ENCODE assay signal across 8 cellular contexts in genomic region chr2:128318776-128319456, GRCh38. TPM values are rescaled to one million over a fixed set of nuclear protein-coding genes. Genes with fewer than 3 reads are reported as not detected.
DNase-seq lines count a peak whose midpoint lies in the region; ATAC-seq, FAIRE-seq and TF ChIP-seq lines count a peak whose summit lies in the region.

A gene with protein sequence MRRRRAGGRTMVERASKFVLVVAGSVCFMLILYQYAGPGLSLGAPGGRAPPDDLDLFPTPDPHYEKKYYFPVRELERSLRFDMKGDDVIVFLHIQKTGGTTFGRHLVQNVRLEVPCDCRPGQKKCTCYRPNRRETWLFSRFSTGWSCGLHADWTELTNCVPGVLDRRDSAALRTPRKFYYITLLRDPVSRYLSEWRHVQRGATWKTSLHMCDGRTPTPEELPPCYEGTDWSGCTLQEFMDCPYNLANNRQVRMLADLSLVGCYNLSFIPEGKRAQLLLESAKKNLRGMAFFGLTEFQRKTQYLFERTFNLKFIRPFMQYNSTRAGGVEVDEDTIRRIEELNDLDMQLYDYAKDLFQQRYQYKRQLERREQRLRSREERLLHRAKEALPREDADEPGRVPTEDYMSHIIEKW (minus strand): TSS chr2:128318868. CDS start chr2:128318563, 305 bp downstream.

- H3K4me3 ChIP-seq in bronchial epithelial cell (ENCODE audit: low read depth, low read length) (peak within 1 kb of the TSS; percentile 72), smooth muscle cell (peak within 1 kb of the TSS; percentile 85)

- H3K36me3 Mint-ChIP-seq in activated B cell treated with CpG ODN at 0.5 μM for 24 hours (ENCODE audit: low read depth), result peaks cover 16% of the 10 kb centered on the region
- H3K36me3 Mint-ChIP-seq in immature natural killer cell, result no peaks in the 10 kb centered on the region

- H3K27me3 ChIP-seq in bronchial epithelial cell (ENCODE audit: control insufficient read depth, insufficient read depth, low read length) (no peaks in the 10 kb centered on the region), smooth muscle cell (ENCODE audit: low read depth) (no peaks in the 10 kb centered on the region)

- DNase-seq in NK-92 (lab: John Stamatoyannopoulos, UW; ENCODE audit: unreplicated experiment), result peak; percentile 13
- DNase-seq in NK-92 treated with Interleukin-12 subunit alpha and Interleukin-12 subunit beta, amount 100 ng/mL, for 24 hours (lab: John Stamatoyannopoulos, UW), result no peak
- peak; percentile 73 for DNase-seq in NCI-H2171 treated with DMSO at 0.1 percent for 48 hours (lab: John Stamatoyannopoulos, UW)
- peak; percentile 96 for DNase-seq in activated B cell treated with CpG ODN at 0.5 μM for 24 hours
- DNase-seq in bronchial epithelial cell (ENCODE audit: low read depth), result peak; percentile 33
- DNase-seq in immature natural killer cell, result peak; percentile 86 to 89 (median 87)
- peak; percentile 50 for DNase-seq in smooth muscle cell (lab: John Stamatoyannopoulos, UW; ENCODE audit: unreplicated experiment)

- POLR2A ChIA-PET in activated B cell treated with CpG ODN at 0.5 μM for 24 hours (lab: Charles Lee), result interaction anchor here (0.6 kb wide), 1 partner anchor 185 kb away, joined by 4 read pairs; no protein-coding TSS in a partner anchor

- H3K36me3 ChIP-seq in bronchial epithelial cell (ENCODE audit: control insufficient read depth, insufficient read depth, low read length) (peaks cover 5% of the 10 kb centered on the region), smooth muscle cell (ENCODE audit: low read depth) (no peaks in the 10 kb centered on the region)

- no peak for FAIRE-seq in bronchial epithelial cell (lab: Jason Lieb, UNC)

- peaks cover 26% of the 10 kb centered on the region for H3K79me2 ChIP-seq in smooth muscle cell (ENCODE audit: low read depth)

- CTCF ChIA-PET in activated B cell treated with CpG ODN at 0.5 μM for 24 hours (lab: Charles Lee), result no interaction called here

- H3K27me3 Mint-ChIP-seq in activated B cell treated with CpG ODN at 0.5 μM for 24 hours (no peaks in the 10 kb centered on the region), immature natural killer cell (ENCODE audit: low read depth in 3 of 3) (peaks cover 6 to 12% (median 9%) of the 10 kb centered on the region in 3 donors)

- peak within 1 kb of the TSS; percentile 97 for H2AFZ ChIP-seq in smooth muscle cell (ENCODE audit: low read depth)

- H3K9ac ChIP-seq in smooth muscle cell (ENCODE audit: low read depth), result peak within 1 kb of the TSS; percentile 51

- H3K9me3 ChIP-seq in smooth muscle cell (replicated peaks; ENCODE audit: low read depth), result no peaks in the 10 kb centered on the region

- intact Hi-C loops in activated B cell treated with CpG ODN at 0.5 μM for 24 hours (cut with micrococcal nuclease), result loop anchor here (2.0 to 10.0 kb wide), 6 partner anchors 87 to 1863 kb away; partner anchors contain the start of genes MZT2B, SMPD4 and UGGT1

- H4K20me1 ChIP-seq in smooth muscle cell (ENCODE audit: low read depth), result peaks cover 40% of the 10 kb centered on the region

- H3K4me3 Mint-ChIP-seq in activated B cell treated with CpG ODN at 0.5 μM for 24 hours (peak within 1 kb of the TSS; percentile 92), immature natural killer cell (peak within 1 kb of the TSS; percentile 81 to 90 (median 89))

- WGBS in smooth muscle cell (ENCODE audit: low lambda C conversion rate), result 5% methylated on average over 35 of the region's 84 CpGs

- H3F3A ChIP-seq in smooth muscle cell (ENCODE audit: low read depth), result no peaks in the 10 kb centered on the region

- peak; percentile 50 for ATAC-seq in HG02973 (IDR thresholded peaks at IDR 0.05; ENCODE audit: unreplicated experiment)
- peak; percentile 73 for ATAC-seq in activated B cell treated with CpG ODN at 0.5 μM for 24 hours (ENCODE audit: low read depth)

- H3K4me1 ChIP-seq in smooth muscle cell (ENCODE audit: low read depth), result peaks cover 28% of the 10 kb centered on the region

- H3K4me1 Mint-ChIP-seq in activated B cell treated with CpG ODN at 0.5 μM for 24 hours (peaks cover 36% of the 10 kb centered on the region), immature natural killer cell (peaks cover 36 to 50% of the 10 kb centered on the region in 2 donors)

- no peak within 1 kb of the TSS for H3K27ac ChIP-seq in smooth muscle cell (ENCODE audit: low read depth)

- H3K27ac Mint-ChIP-seq in activated B cell treated with CpG ODN at 0.5 μM for 24 hours, result peak within 1 kb of the TSS; percentile 85
- peak within 1 kb of the TSS in 1 of 6 donors; percentile 21 for H3K27ac Mint-ChIP-seq in immature natural killer cell

- no peaks in the 10 kb centered on the region for H3K9me3 Mint-ChIP-seq in activated B cell treated with CpG ODN at 0.5 μM for 24 hours
- H3K9me3 Mint-ChIP-seq in immature natural killer cell, result no peaks in the 10 kb centered on the region

- TF ChIP-seq CTCF in activated B cell treated with CpG ODN at 0.5 μM for 24 hours (IDR thresholded peaks at IDR 0.05), result no peak
- no peak for TF ChIP-seq CTCF in bronchial epithelial cell (IDR thresholded peaks at IDR 0.05; ENCODE audit: insufficient read depth, low read length, severe bottlenecking)
- no peak for TF ChIP-seq CTCF in smooth muscle cell (IDR thresholded peaks at IDR 0.05; ENCODE audit: borderline replicate concordance, insufficient read depth, poor library complexity, severe bottlenecking)

- peak within 1 kb of the TSS; percentile 100 for H3K4me2 ChIP-seq in smooth muscle cell

RNA-seq across cellular contexts. Expression of the gene that starts here (rescaled TPM):
- 14.1 and 16.9 TPM in 2 replicates for total RNA-seq in activated B cell treated with CpG ODN at 0.5 μM for 24 hours
- 19.2 and 21.3 TPM in 2 replicates for total RNA-seq in bronchial epithelial cell
- 1 to 10 TPM; 5.1 to 6.6 (median 6.0) TPM for polyA plus RNA-seq in immature natural killer cell
- 9.3 and 11.3 TPM in 2 replicates for total RNA-seq in smooth muscle cell
- 13.0 and 17.6 TPM in 2 replicates for polyA plus RNA-seq in smooth muscle cell
